ENCODE assay signal across 14 cellular contexts in genomic region chr7:25926009-25926408, GRCh38.
DNase-seq lines count a peak whose midpoint lies in the region; ATAC-seq and TF ChIP-seq lines count a peak whose summit lies in the region.
"Had no signal": no experiment of that assay in that cellular context is flagged by ENCODE, and none has a peak within 500 bp of the region (broad histone marks: within the 10 kb centered on the region; RNA-seq: fewer than 3 reads in every experiment).

No MANE protein-coding gene starts in this region.

- WGBS in adrenal gland, 4 donors = 24 to 65% (median 49%) methylated on average over 7 of the region's 7 CpGs

- DNase-seq in AML-193 (lab: John Stamatoyannopoulos, UW) (peak; percentile 20 to 32), M059J (ENCODE audit: low read depth) (peak; percentile 52), adrenal gland (peak in 4 of 7 donors; percentile 18 to 39 (median 30)), left colon (no peak), epidermal melanocyte (ENCODE audit: insufficient read length, low spot score) (no peak), NCI-H82 (lab: John Stamatoyannopoulos, UW) (no peak), NCI-H187 treated with DMSO at 0.1 percent for 48 hours (lab: John Stamatoyannopoulos, UW) (no peak)
- DNase-seq: activated CD4-positive, alpha-beta T cell treated with anti-CD3 and anti-CD28 coated beads for 1 hour; cortex of kidney; NCI-H1694; posterior cingulate gyrus; stimulated activated CD8-positive, alpha-beta memory T cell treated with anti-CD3 and anti-CD28 coated beads, Interleukin-4, amount 100 ng/mL, for 48 hours had no signal

- no peaks in the 10 kb centered on the region for H3K9me3 ChIP-seq in adrenal gland (replicated peaks in 1 of 3)
- H3K9me3 ChIP-seq: tibial nerve had no signal

- no peak for TF ChIP-seq POLR2A in adrenal gland (IDR thresholded peaks at IDR 0.05)

- ATAC-seq in left colon (peak; percentile 83), GM18502 (IDR thresholded peaks at IDR 0.05; ENCODE audit: poor library complexity, unreplicated experiment) (no peak)

- intact Hi-C loops in adrenal gland (cut with DNase I) = no loop called here
- intact Hi-C loops in left colon (cut with DNase I, micrococcal nuclease) = no loop called here

- no peaks in the 10 kb centered on the region for H3K4me1 ChIP-seq in adrenal gland (replicated peaks in 1 of 2)
- H3K4me1 ChIP-seq: tibial nerve had no signal

- no peaks in the 10 kb centered on the region for H3K36me3 ChIP-seq in adrenal gland (replicated peaks in 1 of 2)
- H3K36me3 ChIP-seq: tibial nerve had no signal

- H3K27ac ChIP-seq in adrenal gland = no peak overlapping the region
- H3K27ac ChIP-seq: tibial nerve had no signal

- no peak overlapping the region for H3K4me3 ChIP-seq in adrenal gland
- H3K4me3 ChIP-seq: tibial nerve had no signal

- H3K27me3 ChIP-seq in adrenal gland = no peaks in the 10 kb centered on the region
- H3K27me3 ChIP-seq: tibial nerve had no signal

- no peak for TF ChIP-seq CTCF in adrenal gland (IDR thresholded peaks at IDR 0.05)

Comparison
In these comparisons a context has a peak if more than half of its experiments do, and no peak if none do; other contexts are left out.
1. DNase-seq: peak in AML-193 (2 of 2), M059J (single experiment) and adrenal gland (4 of 7); none in left colon (0 of 2), epidermal melanocyte (single experiment), NCI-H82 (single experiment) and NCI-H187 treated with DMSO at 0.1 percent for 48 hours (single experiment).